In the genomic region with DNA sequence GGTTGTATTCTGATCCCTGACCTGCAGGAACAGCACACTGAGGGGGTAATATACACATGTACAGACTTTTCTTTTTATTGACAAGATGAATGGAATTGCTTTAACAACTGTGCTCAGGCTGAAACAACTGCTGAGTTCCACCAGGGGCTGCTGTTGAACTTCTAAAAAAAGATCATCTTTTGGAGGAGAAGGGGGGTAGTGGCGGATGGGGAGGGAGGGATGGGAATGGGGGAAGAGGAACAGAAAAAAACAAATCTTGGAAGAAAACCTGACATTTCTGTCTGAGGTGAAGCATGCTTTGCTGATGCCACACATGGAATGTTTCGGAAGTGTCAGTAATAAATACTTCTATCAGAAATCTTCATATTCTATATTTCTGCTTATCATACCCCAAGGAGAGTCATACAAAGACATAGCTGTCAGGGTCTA, we compare ENCODE assay signal across 8 cellular contexts.
DNase-seq lines count a peak whose midpoint lies in the region; ATAC-seq and TF ChIP-seq lines count a peak whose summit lies in the region.

No MANE protein-coding gene starts in this region.

- no peak overlapping the region for H2AFZ ChIP-seq in Karpas-422 (ENCODE audit: low read length)

- peaks cover 10% of the 10 kb centered on the region for H3K4me1 Mint-ChIP-seq in Calu3 (ENCODE audit: low read depth, unreplicated experiment)
- H3K4me1 Mint-ChIP-seq in activated CD4-positive, alpha-beta T cell treated with anti-CD3 and anti-CD28 coated beads, Interleukin-2, amount 10 ng/mL, durations not matched to agents 7 days and 5 days: no peaks in the 10 kb centered on the region

- H3K4me1 ChIP-seq in Karpas-422 (ENCODE audit: low read length) (no peaks in the 10 kb centered on the region), heart right ventricle (no peaks in the 10 kb centered on the region), thoracic aorta (ENCODE audit: control insufficient read depth in 1 of 2, low read depth in 2 of 2) (no peaks in the 10 kb centered on the region)

- H3K79me2 ChIP-seq in Karpas-422 (ENCODE audit: low read length): no peaks in the 10 kb centered on the region

- H3K9ac ChIP-seq in Karpas-422 (ENCODE audit: low read length): no peak overlapping the region

- H3K36me3 ChIP-seq in Karpas-422 (ENCODE audit: insufficient read depth, low read length) (no peaks in the 10 kb centered on the region), heart right ventricle (no peaks in the 10 kb centered on the region), thoracic aorta (no peaks in the 10 kb centered on the region)

- no peaks in the 10 kb centered on the region for H4K20me1 ChIP-seq in Karpas-422 (ENCODE audit: insufficient read depth, low read depth, low read length)

- H3K4me3 Mint-ChIP-seq in Calu3 (ENCODE audit: low read depth, unreplicated experiment): no peak overlapping the region
- H3K4me3 Mint-ChIP-seq in activated CD4-positive, alpha-beta T cell treated with anti-CD3 and anti-CD28 coated beads, Interleukin-2, amount 10 ng/mL, durations not matched to agents 7 days and 5 days: no peak overlapping the region

- CTCF ChIA-PET in Calu3 (lab: Charles Lee): no interaction called here
- CTCF ChIA-PET in activated CD4-positive, alpha-beta T cell treated with anti-CD3 and anti-CD28 coated beads, Interleukin-2, amount 10 ng/mL, durations not matched to agents 7 days and 5 days (lab: Charles Lee): no interaction called here

- no peak overlapping the region for H3K27ac Mint-ChIP-seq in Calu3 (ENCODE audit: unreplicated experiment)
- H3K27ac Mint-ChIP-seq in activated CD4-positive, alpha-beta T cell treated with anti-CD3 and anti-CD28 coated beads, Interleukin-2, amount 10 ng/mL, durations not matched to agents 7 days and 5 days: no peak overlapping the region
- H3K27ac Mint-ChIP-seq in activated naive CD4-positive, alpha-beta T cell treated with anti-CD3 and anti-CD28 coated beads, Interleukin-2, amount 50 U/mL, for 72 hours: no peak overlapping the region

- H3K9me2 ChIP-seq in Karpas-422 (replicated peaks; ENCODE audit: insufficient read depth, low read length): no peaks in the 10 kb centered on the region

- intact Hi-C loops in Calu3 (cut with micrococcal nuclease; ENCODE audit: unreplicated experiment) (loop anchor here (1.0 to 10.0 kb wide), 4 partner anchors 158 to 926 kb away; no protein-coding TSS in a partner anchor), heart right ventricle (cut with DNase I) (loop anchor here in 3 of 10 donors (2.0 to 10.0 kb wide), 3 partner anchors 158 to 166 kb away; no protein-coding TSS in a partner anchor)

- H3K27me3 ChIP-seq in Karpas-422 (ENCODE audit: low read length) (no peaks in the 10 kb centered on the region), heart right ventricle (peaks cover 0 to 28% (median 3%) of the 10 kb centered on the region in 7 donors), thoracic aorta (replicated peaks; ENCODE audit: insufficient read depth) (no peaks in the 10 kb centered on the region)

- no peaks in the 10 kb centered on the region for H3K9me3 Mint-ChIP-seq in Calu3 (ENCODE audit: low read depth, unreplicated experiment)
- H3K9me3 Mint-ChIP-seq in activated CD4-positive, alpha-beta T cell treated with anti-CD3 and anti-CD28 coated beads, Interleukin-2, amount 10 ng/mL, durations not matched to agents 7 days and 5 days: no peaks in the 10 kb centered on the region
- no peaks in the 10 kb centered on the region for H3K9me3 Mint-ChIP-seq in activated naive CD4-positive, alpha-beta T cell treated with anti-CD3 and anti-CD28 coated beads, Interleukin-2, amount 50 U/mL, for 72 hours

- ATAC-seq in SK-N-SH treated with all-trans-retinoic acid at 6 μM for 48 hours (peak; percentile 85), heart right ventricle (peak in 5 of 8 donors; percentile 55 to 81 (median 58)), thoracic aorta (ENCODE audit: insufficient number of reproducible peaks, low FRiP score, low read depth) (no peak), HG03571 (IDR thresholded peaks at IDR 0.05; ENCODE audit: unreplicated experiment) (no peak)
- no peak for ATAC-seq in activated naive CD4-positive, alpha-beta T cell treated with anti-CD3 and anti-CD28 coated beads, Interleukin-2, amount 50 U/mL, for 72 hours

- H3K9me3 ChIP-seq in Karpas-422 (ENCODE audit: low read length) (no peaks in the 10 kb centered on the region), heart right ventricle (no peaks in the 10 kb centered on the region), thoracic aorta (no peaks in the 10 kb centered on the region)

- WGBS in heart right ventricle, 2 donors: 38 to 51% methylated on average over 2 of the region's 2 CpGs

- no peaks in the 10 kb centered on the region for H3K27me3 Mint-ChIP-seq in Calu3 (ENCODE audit: unreplicated experiment)
- H3K27me3 Mint-ChIP-seq in activated CD4-positive, alpha-beta T cell treated with anti-CD3 and anti-CD28 coated beads, Interleukin-2, amount 10 ng/mL, durations not matched to agents 7 days and 5 days: peaks cover 2% of the 10 kb centered on the region

- POLR2A ChIA-PET in activated CD4-positive, alpha-beta T cell treated with anti-CD3 and anti-CD28 coated beads, Interleukin-2, amount 10 ng/mL, durations not matched to agents 7 days and 5 days (lab: Charles Lee): interaction anchor here (0.6 kb wide), 1 partner anchor 40 kb away, joined by 3 read pairs; no protein-coding TSS in a partner anchor

- no peaks in the 10 kb centered on the region for H3K36me3 Mint-ChIP-seq in Calu3 (ENCODE audit: insufficient read depth, unreplicated experiment)
- no peaks in the 10 kb centered on the region for H3K36me3 Mint-ChIP-seq in activated CD4-positive, alpha-beta T cell treated with anti-CD3 and anti-CD28 coated beads, Interleukin-2, amount 10 ng/mL, durations not matched to agents 7 days and 5 days (ENCODE audit: low read depth)
- no peaks in the 10 kb centered on the region for H3K36me3 Mint-ChIP-seq in activated naive CD4-positive, alpha-beta T cell treated with anti-CD3 and anti-CD28 coated beads, Interleukin-2, amount 50 U/mL, for 72 hours

- TF ChIP-seq CTCF in Calu3 (IDR thresholded peaks at IDR 0.05; ENCODE audit: unreplicated experiment) (peak; percentile 64), heart right ventricle (IDR thresholded peaks at IDR 0.05) (peak; percentile 14 to 68 (median 52)), thoracic aorta (IDR thresholded peaks at IDR 0.05) (peak; percentile 70)

- no peak overlapping the region for H3K4me3 ChIP-seq in Karpas-422 (ENCODE audit: low read length)
- no peak overlapping the region for H3K4me3 ChIP-seq in heart right ventricle
- no peak overlapping the region for H3K4me3 ChIP-seq in thoracic aorta

- no peak overlapping the region for H3K27ac ChIP-seq in Karpas-422 (ENCODE audit: low read length)
- H3K27ac ChIP-seq in heart right ventricle: no peak overlapping the region
- H3K27ac ChIP-seq in thoracic aorta: no peak overlapping the region

- DNase-seq in Calu3: peak; percentile 30
- peak; percentile 55 for DNase-seq in Karpas-422
- DNase-seq in heart right ventricle: peak in 1 of 2 donors; percentile 20
- DNase-seq in thoracic aorta (ENCODE audit: low spot score): no peak
- no peak for DNase-seq in activated CD4-positive, alpha-beta T cell treated with anti-CD3 and anti-CD28 coated beads, Interleukin-2, amount 10 ng/mL, durations not matched to agents 7 days and 5 days
- no peak for DNase-seq in activated naive CD4-positive, alpha-beta T cell treated with anti-CD3 and anti-CD28 coated beads, Interleukin-2, amount 50 U/mL, for 72 hours (ENCODE audit: low spot score in 2 of 2)

- BruUV-seq in Calu3 (replicated peaks; lab: Mats Ljungman, UMichigan): no TSS peak

- H3K4me2 ChIP-seq in Karpas-422 (ENCODE audit: low read depth, low read length, poor library complexity, severe bottlenecking): no peak overlapping the region

TF ChIP-seq in SK-N-SH treated with all-trans-retinoic acid at 6 μM for 48 hours, 23 proteins besides CTCF, POLR2A, EP300 and RAD21 (continues in another document):
- TF ChIP-seq, protein P1, sequence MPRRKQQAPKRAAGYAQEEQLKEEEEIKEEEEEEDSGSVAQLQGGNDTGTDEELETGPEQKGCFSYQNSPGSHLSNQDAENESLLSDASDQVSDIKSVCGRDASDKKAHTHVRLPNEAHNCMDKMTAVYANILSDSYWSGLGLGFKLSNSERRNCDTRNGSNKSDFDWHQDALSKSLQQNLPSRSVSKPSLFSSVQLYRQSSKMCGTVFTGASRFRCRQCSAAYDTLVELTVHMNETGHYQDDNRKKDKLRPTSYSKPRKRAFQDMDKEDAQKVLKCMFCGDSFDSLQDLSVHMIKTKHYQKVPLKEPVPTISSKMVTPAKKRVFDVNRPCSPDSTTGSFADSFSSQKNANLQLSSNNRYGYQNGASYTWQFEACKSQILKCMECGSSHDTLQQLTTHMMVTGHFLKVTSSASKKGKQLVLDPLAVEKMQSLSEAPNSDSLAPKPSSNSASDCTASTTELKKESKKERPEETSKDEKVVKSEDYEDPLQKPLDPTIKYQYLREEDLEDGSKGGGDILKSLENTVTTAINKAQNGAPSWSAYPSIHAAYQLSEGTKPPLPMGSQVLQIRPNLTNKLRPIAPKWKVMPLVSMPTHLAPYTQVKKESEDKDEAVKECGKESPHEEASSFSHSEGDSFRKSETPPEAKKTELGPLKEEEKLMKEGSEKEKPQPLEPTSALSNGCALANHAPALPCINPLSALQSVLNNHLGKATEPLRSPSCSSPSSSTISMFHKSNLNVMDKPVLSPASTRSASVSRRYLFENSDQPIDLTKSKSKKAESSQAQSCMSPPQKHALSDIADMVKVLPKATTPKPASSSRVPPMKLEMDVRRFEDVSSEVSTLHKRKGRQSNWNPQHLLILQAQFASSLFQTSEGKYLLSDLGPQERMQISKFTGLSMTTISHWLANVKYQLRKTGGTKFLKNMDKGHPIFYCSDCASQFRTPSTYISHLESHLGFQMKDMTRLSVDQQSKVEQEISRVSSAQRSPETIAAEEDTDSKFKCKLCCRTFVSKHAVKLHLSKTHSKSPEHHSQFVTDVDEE (CRISPR knock-in tag; IDR thresholded peaks at IDR 0.05): no peak
- TF ChIP-seq GLIS3 (CRISPR knock-in tag; IDR thresholded peaks at IDR 0.05) (no peak), ZNF565 (CRISPR knock-in tag; conservative IDR thresholded peaks at IDR 0.05; ENCODE audit: low read depth) (no peak), TCF4 (CRISPR knock-in tag; IDR thresholded peaks at IDR 0.05; ENCODE audit: borderline replicate concordance) (no peak), TOX (CRISPR knock-in tag; IDR thresholded peaks at IDR 0.05; ENCODE audit: borderline replicate concordance) (no peak), ARNTL (CRISPR knock-in tag; IDR thresholded peaks at IDR 0.05; ENCODE audit: borderline replicate concordance, low read depth) (no peak)

Comparison
In these comparisons a context has a peak if more than half of its experiments do, and no peak if none do; other contexts are left out.
1. DNase-seq: peak in Calu3 (single experiment) and Karpas-422 (single experiment); none in thoracic aorta (single experiment), activated CD4-positive, alpha-beta T cell treated with anti-CD3 and anti-CD28 coated beads, Interleukin-2, amount 10 ng/mL, durations not matched to agents 7 days and 5 days (single experiment) and activated naive CD4-positive, alpha-beta T cell treated with anti-CD3 and anti-CD28 coated beads, Interleukin-2, amount 50 U/mL, for 72 hours (0 of 2).
2. ATAC-seq: peak in SK-N-SH treated with all-trans-retinoic acid at 6 μM for 48 hours (single experiment) and heart right ventricle (5 of 8); none in thoracic aorta (single experiment), HG03571 (single experiment) and activated naive CD4-positive, alpha-beta T cell treated with anti-CD3 and anti-CD28 coated beads, Interleukin-2, amount 50 U/mL, for 72 hours (0 of 2).
3. Peak in every context shown above with its lines, with median percentiles within 50 percentile points of each other: CTCF ChIP-seq.